8 cellular contexts compared by ENCODE assay signal in the genomic region with DNA sequence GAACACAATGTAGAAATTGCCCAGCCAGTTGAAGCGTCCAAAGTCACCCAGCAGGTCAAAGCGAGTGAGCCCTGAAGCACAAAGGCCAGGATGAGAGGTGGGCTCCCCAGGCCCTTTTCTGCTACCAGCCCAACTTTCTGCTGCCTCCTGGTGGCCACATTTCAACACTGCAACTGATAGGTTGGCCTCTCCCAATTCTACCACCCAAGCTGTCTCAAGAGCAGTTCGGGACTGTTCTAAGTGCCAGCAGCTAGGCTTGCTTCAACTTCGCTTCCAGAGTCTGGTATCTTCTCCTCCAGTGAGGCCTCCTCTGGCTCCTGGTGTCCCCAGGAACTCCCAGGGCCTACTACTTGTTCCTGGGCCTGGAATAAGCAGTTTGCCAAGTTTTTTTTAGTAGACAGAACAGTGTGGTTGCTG. TPM values are rescaled to one million over a fixed set of nuclear protein-coding genes. Genes with fewer than 3 reads are reported as not detected.
DNase-seq lines count a peak whose midpoint lies in the region; ATAC-seq and TF ChIP-seq lines count a peak whose summit lies in the region.

No MANE protein-coding gene starts in this region.

- WGBS in smooth muscle cell (ENCODE audit: low lambda C conversion rate): 69% methylated on average over 4 of the region's 4 CpGs

- TF ChIP-seq CTCF in right atrium auricular region (IDR thresholded peaks at IDR 0.05) (peak; percentile 75 to 83), smooth muscle cell (IDR thresholded peaks at IDR 0.05; ENCODE audit: borderline replicate concordance, insufficient read depth, poor library complexity, severe bottlenecking) (peak; percentile 75)

- ATAC-seq in HG03139 (IDR thresholded peaks at IDR 0.05; ENCODE audit: unreplicated experiment): no peak

- peaks cover 45% of the 10 kb centered on the region for H4K20me1 ChIP-seq in smooth muscle cell (ENCODE audit: low read depth)

- no peaks in the 10 kb centered on the region for H3K79me2 ChIP-seq in smooth muscle cell (ENCODE audit: low read depth)

- H2AFZ ChIP-seq in smooth muscle cell (ENCODE audit: low read depth): no peak overlapping the region

- in situ Hi-C loops in SK-MEL-5 (cut with HindIII; ENCODE audit: low pct_unique_long_range_greater_than_20kb, low sequenced_read_pairs): no loop called here

- H3K27ac ChIP-seq in right atrium auricular region (no peak overlapping the region), smooth muscle cell (ENCODE audit: low read depth) (no peak overlapping the region)

- no peaks in the 10 kb centered on the region for H3K9me3 ChIP-seq in right atrium auricular region
- H3K9me3 ChIP-seq in smooth muscle cell (replicated peaks; ENCODE audit: low read depth): no peaks in the 10 kb centered on the region

- no peaks in the 10 kb centered on the region for H3K27me3 ChIP-seq in right atrium auricular region
- peaks cover 27% of the 10 kb centered on the region for H3K27me3 ChIP-seq in smooth muscle cell (ENCODE audit: low read depth)

- H3K4me3 ChIP-seq in right atrium auricular region (no peak overlapping the region), smooth muscle cell (no peak overlapping the region)

- H3F3A ChIP-seq in smooth muscle cell (ENCODE audit: low read depth): no peaks in the 10 kb centered on the region

- H3K4me1 ChIP-seq in right atrium auricular region (peaks cover 0 to 18% of the 10 kb centered on the region in 2 donors), smooth muscle cell (ENCODE audit: low read depth) (peaks cover 10% of the 10 kb centered on the region)

- DNase-seq in AML-193 (lab: John Stamatoyannopoulos, UW): peak; percentile 39 to 48
- peak; percentile 68 for DNase-seq in GM19240 (ENCODE audit: insufficient read length, low spot score)
- peak; percentile 79 for DNase-seq in SK-MEL-5 (ENCODE audit: low read depth, low spot score)
- peak; percentile 67 for DNase-seq in activated naive CD4-positive, alpha-beta T cell treated with anti-CD3 and anti-CD28 coated beads, Interleukin-2, amount 50 U/mL, for 16 hours
- DNase-seq in right atrium auricular region (ENCODE audit: low spot score): no peak
- no peak for DNase-seq in smooth muscle cell (lab: John Stamatoyannopoulos, UW; ENCODE audit: unreplicated experiment)
- DNase-seq in DMS79 (lab: John Stamatoyannopoulos, UW): no peak

- H3K4me2 ChIP-seq in smooth muscle cell: no peak overlapping the region

- no peak overlapping the region for H3K9ac ChIP-seq in smooth muscle cell (ENCODE audit: low read depth)

- H3K36me3 ChIP-seq in right atrium auricular region (peaks cover 65% of the 10 kb centered on the region), smooth muscle cell (ENCODE audit: low read depth) (peaks cover 3% of the 10 kb centered on the region)

RNA-seq across cellular contexts. Expression of a gene that starts 3.4 kb away (rescaled TPM):
- total RNA-seq in SK-MEL-5 (2014; rRNA removed; shearing (Covaris generic)): 0.05 and 0.21 TPM in 2 replicates
- polyA plus RNA-seq in SK-MEL-5 (2015; cell fraction: cytosol; rRNA removed): 0.11 and 0.20 TPM in 2 replicates
- polyA plus RNA-seq in SK-MEL-5 (2015; cell fraction: nucleus; rRNA removed): 1.1 TPM in 1 of 2 replicates, not detected in the other
- total RNA-seq in right atrium auricular region (under 1 TPM; 0.35 to 0.56 TPM), smooth muscle cell (0.04 TPM in 1 of 2 replicates, not detected in the other)
- not detected in 2 replicates for polyA plus RNA-seq in smooth muscle cell

RNA-seq across cellular contexts. Expression of a gene that starts 12.6 kb away (rescaled TPM):
- total RNA-seq in SK-MEL-5 (2014; rRNA removed; shearing (Covaris generic)): 20.6 and 21.7 TPM in 2 replicates
- 17.1 and 18.6 TPM in 2 replicates for polyA plus RNA-seq in SK-MEL-5 (2015; cell fraction: cytosol; rRNA removed)
- polyA plus RNA-seq in SK-MEL-5 (2015; cell fraction: nucleus; rRNA removed): 216 and 234 TPM in 2 replicates
- total RNA-seq in right atrium auricular region (10 to 100 TPM; 14.6 to 19.2 TPM), smooth muscle cell (32.4 and 57.3 TPM in 2 replicates)
- 49.5 and 61.8 TPM in 2 replicates for polyA plus RNA-seq in smooth muscle cell

RNA-seq across cellular contexts. Expression of a gene that starts 28.3 kb away (rescaled TPM):
- total RNA-seq in SK-MEL-5 (2014; rRNA removed; shearing (Covaris generic)): 5.2 and 7.8 TPM in 2 replicates
- 6.7 and 9.0 TPM in 2 replicates for polyA plus RNA-seq in SK-MEL-5 (2015; cell fraction: cytosol; rRNA removed)
- polyA plus RNA-seq in SK-MEL-5 (2015; cell fraction: nucleus; rRNA removed): 18.0 and 19.2 TPM in 2 replicates
- total RNA-seq in right atrium auricular region: under 1 TPM in 1 of 2 donors, not detected in 1; 0.35 TPM
- 0.76 and 1.3 TPM in 2 replicates for total RNA-seq in smooth muscle cell
- polyA plus RNA-seq in smooth muscle cell: 2.1 TPM in 2 replicates

RNA-seq across cellular contexts. Expression of a gene that starts 33.2 kb away (rescaled TPM):
- 1,958 and 1,976 TPM in 2 replicates for total RNA-seq in SK-MEL-5 (2014; rRNA removed; shearing (Covaris generic))
- 2,389 and 2,410 TPM in 2 replicates for polyA plus RNA-seq in SK-MEL-5 (2015; cell fraction: cytosol; rRNA removed)
- polyA plus RNA-seq in SK-MEL-5 (2015; cell fraction: nucleus; rRNA removed): 508 and 518 TPM in 2 replicates
- total RNA-seq in right atrium auricular region (100 to 1,000 TPM; 348 to 654 TPM), smooth muscle cell (1,427 and 1,487 TPM in 2 replicates)
- 1,057 and 1,405 TPM in 2 replicates for polyA plus RNA-seq in smooth muscle cell

RNA-seq across cellular contexts. Expression of a gene that starts 37.4 kb away (rescaled TPM):
- 14.5 and 16.1 TPM in 2 replicates for total RNA-seq in SK-MEL-5 (2014; rRNA removed; shearing (Covaris generic))
- polyA plus RNA-seq in SK-MEL-5 (2015; cell fraction: cytosol; rRNA removed): 41.5 and 54.0 TPM in 2 replicates
- 55.7 and 79.5 TPM in 2 replicates for polyA plus RNA-seq in SK-MEL-5 (2015; cell fraction: nucleus; rRNA removed)
- 10 to 100 TPM; 39.9 to 49.1 TPM for total RNA-seq in right atrium auricular region
- total RNA-seq in smooth muscle cell: 22.8 and 25.9 TPM in 2 replicates
- 24.6 and 37.2 TPM in 2 replicates for polyA plus RNA-seq in smooth muscle cell

Comparison
In these comparisons a context has a peak if more than half of its experiments do, and no peak if none do; other contexts are left out.
1. DNase-seq: peak in AML-193 (2 of 2), GM19240 (single experiment), SK-MEL-5 (single experiment) and activated naive CD4-positive, alpha-beta T cell treated with anti-CD3 and anti-CD28 coated beads, Interleukin-2, amount 50 U/mL, for 16 hours (single experiment); none in right atrium auricular region (single experiment), smooth muscle cell (single experiment) and DMS79 (single experiment).